In the genomic region with DNA sequence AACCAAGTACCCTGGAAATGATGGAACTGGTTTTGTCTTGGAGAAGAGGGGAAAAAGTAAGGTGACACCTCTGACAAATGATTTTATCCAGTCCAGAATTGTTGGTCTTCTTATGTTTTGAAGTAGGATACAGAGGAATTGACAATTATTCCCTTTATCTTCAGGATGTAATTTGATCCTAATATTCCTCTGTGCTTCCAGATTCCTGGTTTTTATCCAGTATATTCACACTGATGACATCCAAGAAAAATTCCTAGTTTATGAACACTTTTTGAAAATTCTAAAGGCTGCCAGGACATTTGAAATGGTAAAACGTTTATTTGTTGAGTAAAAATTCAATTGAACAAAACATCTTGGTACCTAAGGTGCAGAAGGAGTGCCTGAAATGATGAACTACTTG, we compare ENCODE assay signal across 24 cellular contexts. TPM values are rescaled to one million over a fixed set of nuclear protein-coding genes. Genes with fewer than 3 reads are reported as not detected.
DNase-seq lines count a peak whose midpoint lies in the region; ATAC-seq, FAIRE-seq and TF ChIP-seq lines count a peak whose summit lies in the region.
"Had no signal": no experiment of that assay in that cellular context is flagged by ENCODE, and none has a peak within 500 bp of the region (broad histone marks: within the 10 kb centered on the region; RNA-seq: fewer than 3 reads in every experiment).

No MANE protein-coding gene starts in this region.

- WGBS in GM23248 (ENCODE audit: low coverage in 1 of 2, low lambda C conversion rate in 2 of 2, missing lambda C conversion rate in 2 of 2), 2 experiments = 6 to 20% methylated on average over 1 of the region's 1 CpG
- WGBS in SK-N-SH (ENCODE audit: low lambda C conversion rate) = 21% methylated on average over 1 of the region's 1 CpG

- TF ChIP-seq EP300 in SK-N-SH (IDR thresholded peaks at IDR 0.05; ENCODE audit: borderline replicate concordance in 1 of 2, low read depth in 1 of 2, low read length in 1 of 2) = no peak

- H3K4me1 ChIP-seq in GM23248 (ENCODE audit: insufficient read depth) = no peaks in the 10 kb centered on the region
- peaks cover 0 to 9% of the 10 kb centered on the region in 2 experiments; a peak in 2 of 4 replicates for H3K4me1 ChIP-seq in SK-N-SH (ENCODE audit: control insufficient read depth in 1 of 2, insufficient read depth in 2 of 2, low read depth in 1 of 2, low read length in 1 of 2)
- no peaks in the 10 kb centered on the region for H3K4me1 ChIP-seq in skeletal muscle satellite cell (ENCODE audit: control insufficient read depth, insufficient read depth, low read length)
- no peaks in the 10 kb centered on the region for H3K4me1 ChIP-seq in kidney (ENCODE audit: control insufficient read depth in 1 of 2, insufficient read depth in 1 of 2, low read depth in 1 of 2, low read length in 2 of 2)
- H3K4me1 ChIP-seq: BLaER1 treated with 17β-estradiol and CSF1 and Interleukin-3, amounts not matched to agents 10 nM and 100 nM had no signal

- no peak overlapping the region for H3K4me3 Mint-ChIP-seq in activated CD4-positive, alpha-beta T cell treated with anti-CD3 and anti-CD28 coated beads for 36 hours
- H3K4me3 Mint-ChIP-seq: CD4-positive, alpha-beta T cell had no signal

- TF ChIP-seq RAD21 in SK-N-SH (IDR thresholded peaks at IDR 0.05; ENCODE audit: low read length) = no peak

- no peak for ATAC-seq in activated CD4-positive, alpha-beta T cell treated with anti-CD3 and anti-CD28 coated beads for 36 hours

- CTCF ChIA-PET in SK-N-SH (lab: Yijun Ruan, JAX) = interaction anchor here (0.8 kb wide), 1 partner anchor 836 kb away, joined by 4 read pairs; no protein-coding TSS in a partner anchor
- CTCF ChIA-PET in activated CD4-positive, alpha-beta T cell treated with anti-CD3 and anti-CD28 coated beads for 36 hours (lab: Charles Lee) = no interaction called here

- H3K27ac ChIP-seq in GM23248 = no peak overlapping the region
- H3K27ac ChIP-seq in SK-N-SH (ENCODE audit: low read depth in 2 of 2, low read length in 1 of 2) = peak overlapping the region in 1 of 2 experiments; percentile 67; a peak in 2 of 4 replicates
- H3K27ac ChIP-seq in kidney (ENCODE audit: low read depth in 2 of 2, low read length in 2 of 2) = no peak overlapping the region
- H3K27ac ChIP-seq: BLaER1 treated with 17β-estradiol and CSF1 and Interleukin-3, amounts not matched to agents 10 nM and 100 nM; RWPE1 had no signal

- no peaks in the 10 kb centered on the region for H3K9me2 ChIP-seq in GM23248 (ENCODE audit: insufficient read depth)
- no peaks in the 10 kb centered on the region for H3K9me2 ChIP-seq in SK-N-SH

- peaks cover 3% of the 10 kb centered on the region for H3K36me3 Mint-ChIP-seq in activated CD4-positive, alpha-beta T cell treated with anti-CD3 and anti-CD28 coated beads for 36 hours (ENCODE audit: low read depth)

- no peak for TF ChIP-seq CTCF in SK-N-SH (IDR thresholded peaks at IDR 0.05)
- TF ChIP-seq CTCF in fibroblast of pulmonary artery (IDR thresholded peaks at IDR 0.05; ENCODE audit: low read length, missing control alignments) = no peak
- no peak for TF ChIP-seq CTCF in kidney (IDR thresholded peaks at IDR 0.05; ENCODE audit: borderline replicate concordance, extremely low read depth, insufficient read depth)

- no peak for FAIRE-seq in kidney (lab: Jason Lieb, UNC)
- FAIRE-seq: A204.1, D721Med, GM12891 had no signal

- no peaks in the 10 kb centered on the region for H3K9me3 ChIP-seq in GM23248 (ENCODE audit: low read depth)
- H3K9me3 ChIP-seq in SK-N-SH = no peaks in the 10 kb centered on the region
- H3K9me3 ChIP-seq in skeletal muscle satellite cell (replicated peaks; ENCODE audit: low read length) = no peaks in the 10 kb centered on the region
- H3K9me3 ChIP-seq in kidney (ENCODE audit: control insufficient read depth in 1 of 2, low read length in 2 of 2) = no peaks in the 10 kb centered on the region
- H3K9me3 ChIP-seq: HAP-1 had no signal

- no peaks in the 10 kb centered on the region for H3K4me1 Mint-ChIP-seq in activated CD4-positive, alpha-beta T cell treated with anti-CD3 and anti-CD28 coated beads for 36 hours

- intact Hi-C loops in kidney (cut with DNase I) = no loop called here
- intact Hi-C loops in activated CD4-positive, alpha-beta T cell treated with anti-CD3 and anti-CD28 coated beads for 36 hours (cut with DNase I, micrococcal nuclease) = no loop called here

- H3K27me3 Mint-ChIP-seq in activated CD4-positive, alpha-beta T cell treated with anti-CD3 and anti-CD28 coated beads for 36 hours = no peaks in the 10 kb centered on the region

- H3K27me3 ChIP-seq in GM23248 (replicated peaks; ENCODE audit: insufficient read depth) (no peaks in the 10 kb centered on the region), SK-N-SH (ENCODE audit: insufficient read depth) (no peaks in the 10 kb centered on the region), skeletal muscle satellite cell (ENCODE audit: control insufficient read depth, insufficient read depth, low read length) (no peaks in the 10 kb centered on the region)
- H3K27me3 ChIP-seq: BLaER1 treated with 17β-estradiol and CSF1 and Interleukin-3, amounts not matched to agents 10 nM and 100 nM had no signal

- POLR2A ChIA-PET in SK-N-SH (lab: Yijun Ruan, JAX) = no interaction called here
- POLR2A ChIA-PET in activated CD4-positive, alpha-beta T cell treated with anti-CD3 and anti-CD28 coated beads for 36 hours (lab: Charles Lee) = no interaction called here

- H3K9me3 Mint-ChIP-seq in activated CD4-positive, alpha-beta T cell treated with anti-CD3 and anti-CD28 coated beads for 36 hours (ENCODE audit: low read depth) = peaks cover 4% of the 10 kb centered on the region

- H2AFZ ChIP-seq in GM23248 = peak overlapping the region; percentile 3; the same call in 1 of the 2 replicates
- 0 out of 2 replicates have a peak overlapping the region, but pooled peaks have one; percentile 59 for H2AFZ ChIP-seq in SK-N-SH (ENCODE audit: low read depth)

- H4K20me1 ChIP-seq in GM23248 (ENCODE audit: insufficient read depth) (no peaks in the 10 kb centered on the region), SK-N-SH (ENCODE audit: insufficient read depth) (no peaks in the 10 kb centered on the region)
- H4K20me1 ChIP-seq: BLaER1 treated with 17β-estradiol and CSF1 and Interleukin-3, amounts not matched to agents 10 nM and 100 nM had no signal

- DNase-seq in GM23248 (no peak), SK-N-SH (no peak), fibroblast of pulmonary artery (ENCODE audit: low read depth) (peak; percentile 20), kidney (no peak), H4 (ENCODE audit: low spot score) (no peak)
- no peak for DNase-seq in activated CD4-positive, alpha-beta T cell treated with anti-CD3 and anti-CD28 coated beads for 36 hours
- no peak for DNase-seq in activated CD8-positive, alpha-beta memory T cell treated with anti-CD3 and anti-CD28 coated beads, Interleukin-2, amount 50 U/mL, for 48 hours
- DNase-seq: AML-193; CD4-positive, alpha-beta T cell; GDM1; NCI-H1048; NCI-H1417; NCI-H1694 treated with DMSO at 0.1 percent for 48 hours; NCI-H2081; NCI-H526 treated with DMSO at 0.1 percent for 48 hours; SHP77; SW 1271 had no signal

- H3K4me2 ChIP-seq in GM23248 (ENCODE audit: unreplicated experiment) (peak overlapping the region; percentile 2), SK-N-SH (peak overlapping the region; percentile 56; the same call in 1 of the 2 replicates), skeletal muscle satellite cell (ENCODE audit: low read length) (peak overlapping the region; percentile 43)
- H3K4me2 ChIP-seq: BLaER1 treated with 17β-estradiol and CSF1 and Interleukin-3, amounts not matched to agents 10 nM and 100 nM had no signal

- in situ Hi-C loops in GM23248 (cut with MboI) = no loop called here

- H3K79me2 ChIP-seq in GM23248 (ENCODE audit: insufficient read depth) (no peaks in the 10 kb centered on the region), SK-N-SH (ENCODE audit: insufficient read depth) (no peaks in the 10 kb centered on the region)

- H3K27ac Mint-ChIP-seq in activated CD4-positive, alpha-beta T cell treated with anti-CD3 and anti-CD28 coated beads for 36 hours = no peak overlapping the region
- H3K27ac Mint-ChIP-seq: CD4-positive, alpha-beta T cell had no signal

- H3K36me3 ChIP-seq in GM23248 (ENCODE audit: low read depth) = no peaks in the 10 kb centered on the region
- no peaks in the 10 kb centered on the region for H3K36me3 ChIP-seq in SK-N-SH (replicated peaks in 1 of 2; ENCODE audit: control insufficient read depth in 1 of 2, insufficient read depth in 2 of 2, low read length in 1 of 2)
- no peaks in the 10 kb centered on the region for H3K36me3 ChIP-seq in skeletal muscle satellite cell (ENCODE audit: insufficient read depth, low read length)
- no peaks in the 10 kb centered on the region for H3K36me3 ChIP-seq in kidney (ENCODE audit: control insufficient read depth in 1 of 2, insufficient read depth in 2 of 2, low read length in 2 of 2)
- H3K36me3 ChIP-seq: BLaER1 treated with 17β-estradiol and CSF1 and Interleukin-3, amounts not matched to agents 10 nM and 100 nM; HAP-1 had no signal

- H3K4me3 ChIP-seq in GM23248 = no peak overlapping the region
- H3K4me3 ChIP-seq in SK-N-SH (ENCODE audit: low read depth in 2 of 2, low read length in 1 of 2) = no peak overlapping the region
- H3K4me3 ChIP-seq in fibroblast of pulmonary artery (replicated peaks; ENCODE audit: low read depth, low read length) = no peak overlapping the region
- no peak overlapping the region for H3K4me3 ChIP-seq in skeletal muscle satellite cell (ENCODE audit: low read length)
- no peak overlapping the region for H3K4me3 ChIP-seq in kidney (ENCODE audit: low read length in 2 of 2)
- H3K4me3 ChIP-seq: BLaER1 treated with 17β-estradiol and CSF1 and Interleukin-3, amounts not matched to agents 10 nM and 100 nM; HAP-1 had no signal

- no peak overlapping the region for H3K9ac ChIP-seq in GM23248
- H3K9ac ChIP-seq in SK-N-SH = no peak overlapping the region
- no peak overlapping the region for H3K9ac ChIP-seq in skeletal muscle satellite cell (ENCODE audit: low read depth, low read length)
- H3K9ac ChIP-seq in kidney (ENCODE audit: low read length in 2 of 2) = no peak overlapping the region
- H3K9ac ChIP-seq: BLaER1 treated with 17β-estradiol and CSF1 and Interleukin-3, amounts not matched to agents 10 nM and 100 nM had no signal

- no peaks in the 10 kb centered on the region for H3F3A ChIP-seq in GM23248 (ENCODE audit: insufficient read depth)
- H3F3A ChIP-seq in SK-N-SH (replicated peaks; ENCODE audit: insufficient read depth) = no peaks in the 10 kb centered on the region

TF ChIP-seq in SK-N-SH, 30 proteins besides CTCF, POLR2A, EP300 and RAD21:
- peak; percentile 41 for TF ChIP-seq TCF12 (IDR thresholded peaks at IDR 0.05)
- no peak for TF ChIP-seq FOSL2 (IDR thresholded peaks at IDR 0.05; ENCODE audit: borderline replicate concordance, low read depth)

RNA-seq across cellular contexts. Expression of a gene that starts 22.2 kb away (rescaled TPM):
- total RNA-seq in GM23248 (2014; rRNA removed; shearing (Covaris generic)) = 16.0 and 18.6 TPM in 2 replicates
- polyA plus RNA-seq in GM23248 (2016; fragmentation: Nextera tagmentation; extraction: Ambion mirVana) (8.6 and 9.2 TPM in 2 replicates), SK-N-SH (2012; rRNA removed) (6.8 and 8.2 TPM in 2 replicates), kidney (ENCODE audit: insufficient read depth, low read depth, low replicate concordance) (7.6 TPM)
- polyA plus RNA-seq in SK-N-SH (2012; cell fraction: cytosol; rRNA removed) = 8.7 and 11.7 TPM in 2 replicates
- polyA plus RNA-seq in SK-N-SH (2012; cell fraction: nucleus; rRNA removed) = 6.9 and 11.9 TPM in 2 replicates
- 10.7 and 14.7 TPM in 2 replicates for total RNA-seq in skeletal muscle satellite cell (2012; rRNA removed)
- 14.7 TPM for total RNA-seq in kidney
- total RNA-seq in activated CD4-positive, alpha-beta T cell treated with anti-CD3 and anti-CD28 coated beads for 36 hours = 10 to 100 TPM; 13.7 to 17.1 TPM
- 9.9 and 13.0 TPM in 2 replicates for total RNA-seq in H4 (2014; rRNA removed; shearing (Covaris generic))

Comparison
In these comparisons a context has a peak if more than half of its experiments do, and no peak if none do; other contexts are left out.
1. H3K4me2 ChIP-seq: peak in every context shown above with its lines; median percentile 56 in SK-N-SH; 43 in skeletal muscle satellite cell; 2 in GM23248.